Comparison of ENCODE assay signal across 9 cellular contexts in the genomic region with DNA sequence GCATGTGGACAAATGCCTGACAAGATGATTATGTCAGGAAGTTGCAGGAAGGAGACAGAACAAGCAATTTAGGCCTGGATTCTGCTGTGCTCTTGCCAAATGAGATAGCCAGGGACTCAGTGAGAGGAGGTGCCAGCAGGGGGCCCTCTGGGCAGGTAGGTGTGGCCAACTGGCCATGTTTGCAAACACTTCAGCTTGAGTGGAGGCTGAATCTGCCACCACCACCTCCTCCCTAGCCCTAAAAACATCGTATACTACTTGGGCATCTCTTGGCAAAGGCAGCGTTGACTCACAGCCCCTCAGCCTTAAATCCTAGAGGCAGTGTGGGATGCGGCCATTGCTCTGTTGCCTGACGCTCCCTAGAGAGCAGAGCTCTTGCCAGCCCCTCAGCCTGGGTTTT.
A peak's percentile ranks its signal among the peaks of the same experiment; 100 is the strongest.
DNase-seq lines count a peak whose midpoint lies in the region; ATAC-seq, FAIRE-seq and TF ChIP-seq lines count a peak whose summit lies in the region.
"Had no signal": no experiment of that assay in that cellular context is flagged by ENCODE, and none has a peak within 500 bp of the region (broad histone marks: within the 10 kb centered on the region; RNA-seq: fewer than 3 reads in every experiment).

No MANE protein-coding gene starts in this region.

- H3K4me1 ChIP-seq in A549 (no peaks in the 10 kb centered on the region), gastrocnemius medialis (peaks cover 0 to 8% of the 10 kb centered on the region in 2 donors)

- 57% methylated on average over 4 of the region's 4 CpGs for WGBS in A549 (ENCODE audit: missing lambda C conversion rate)

- no peak overlapping the region for H3K4me3 ChIP-seq in A549
- H3K4me3 ChIP-seq in gastrocnemius medialis = no peak overlapping the region

- H3K27ac ChIP-seq in A549 = no peak overlapping the region
- H3K27ac ChIP-seq in gastrocnemius medialis = no peak overlapping the region

- intact Hi-C loops in gastrocnemius medialis (cut with DNase I; ENCODE audit: low total_unique reads) = no loop called here

- POLR2A ChIA-PET in A549 (lab: Yijun Ruan, JAX) = no interaction called here

- H3K36me3 ChIP-seq in gastrocnemius medialis = no peaks in the 10 kb centered on the region

- H3K9me3 ChIP-seq in A549 (no peaks in the 10 kb centered on the region), gastrocnemius medialis (no peaks in the 10 kb centered on the region)

- in situ Hi-C loops in GM13977 (cut with MboI; ENCODE audit: low pct_unique_long_range_greater_than_20kb, low sequenced_read_pairs, unreplicated experiment) (no loop called here), gastrocnemius medialis (cut with MboI; ENCODE audit: low sequenced_read_pairs in 4 of 4) (no loop called here)

- no peak for TF ChIP-seq POLR2A in A549 (IDR thresholded peaks at IDR 0.05; ENCODE audit: low read length)
- TF ChIP-seq POLR2A in gastrocnemius medialis (IDR thresholded peaks at IDR 0.05) = no peak

- 0 out of 5 replicates have a peak, but pooled peaks of 1 of the 2 experiments have one; percentile 12 for TF ChIP-seq RAD21 in A549 (conservative IDR thresholded peaks at IDR 0.05 in 1 of 2, IDR thresholded peaks at IDR 0.05 in 1 of 2)

- no peak overlapping the region for H3K4me2 ChIP-seq in A549

- no peaks in the 10 kb centered on the region for H3K27me3 ChIP-seq in gastrocnemius medialis

- no peak for TF ChIP-seq CTCF in A549 (IDR thresholded peaks at IDR 0.05)
- TF ChIP-seq CTCF in GM13977 (IDR thresholded peaks at IDR 0.05; ENCODE audit: extremely low read depth, insufficient read depth, missing control alignments) = peak; percentile 25
- no peak for TF ChIP-seq CTCF in gastrocnemius medialis (IDR thresholded peaks at IDR 0.05 in 4 of 5, conservative IDR thresholded peaks at IDR 0.05 in 1 of 5)

- no peak for FAIRE-seq in A549 (lab: Jason Lieb, UNC)

- TF ChIP-seq EP300 in A549 (IDR thresholded peaks at IDR 0.05) = no peak

- CTCF ChIA-PET in A549 (lab: Yijun Ruan, JAX) = interaction anchor here (1.5 kb wide), 1 partner anchor 11 kb away, joined by 4 read pairs; no protein-coding TSS in a partner anchor

- DNase-seq in A549 (ENCODE audit: low read depth in 1 of 2, low spot score in 1 of 2) (peak in 1 of 2 experiments; percentile 20), GM13977 (ENCODE audit: low spot score) (no peak), NCI-H526 (lab: John Stamatoyannopoulos, UW) (peak; percentile 44 to 82), gastrocnemius medialis (no peak)
- DNase-seq: activated B cell treated with CpG ODN at 0.5 μM for 24 hours had no signal

- peak; percentile 34 to 77; a peak in 3 of 6 replicates for ATAC-seq in A549
- peak; percentile 65 for ATAC-seq in esophagus mucosa
- no peak for ATAC-seq in HG02884 (IDR thresholded peaks at IDR 0.05; ENCODE audit: unreplicated experiment)
- ATAC-seq in HG03571 (IDR thresholded peaks at IDR 0.05; ENCODE audit: unreplicated experiment) = no peak
- ATAC-seq in gastrocnemius medialis = no peak
- ATAC-seq in GM18873 (IDR thresholded peaks at IDR 0.05; ENCODE audit: low FRiP score, unreplicated experiment) = no peak

TF ChIP-seq in A549, 52 proteins besides CTCF, POLR2A, EP300 and RAD21:
- TF ChIP-seq KDM5A (IDR thresholded peaks at IDR 0.05) = no peak
- no peak for TF ChIP-seq SMC3 (IDR thresholded peaks at IDR 0.05)
- no peak for TF ChIP-seq EHF (CRISPR knock-in tag; IDR thresholded peaks at IDR 0.05)
- no peak for TF ChIP-seq HOXB13 (CRISPR knock-in tag; IDR thresholded peaks at IDR 0.05; ENCODE audit: low read depth)
- no peak for TF ChIP-seq GATA3 (IDR thresholded peaks at IDR 0.05; ENCODE audit: borderline replicate concordance)
- no peak for TF ChIP-seq RNF2 (IDR thresholded peaks at IDR 0.05; ENCODE audit: borderline replicate concordance, low read depth)
- TF ChIP-seq FOSL2 (IDR thresholded peaks at IDR 0.05) = no peak
- no peak for TF ChIP-seq FOSL2 (CRISPR knock-in tag; IDR thresholded peaks at IDR 0.05)
- TF ChIP-seq, protein P1, sequence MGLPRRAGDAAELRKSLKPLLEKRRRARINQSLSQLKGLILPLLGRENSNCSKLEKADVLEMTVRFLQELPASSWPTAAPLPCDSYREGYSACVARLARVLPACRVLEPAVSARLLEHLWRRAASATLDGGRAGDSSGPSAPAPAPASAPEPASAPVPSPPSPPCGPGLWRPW (IDR thresholded peaks at IDR 0.05) = no peak
- no peak for TF ChIP-seq NFE2L2 (conservative IDR thresholded peaks at IDR 0.05; ENCODE audit: low read length)
- TF ChIP-seq ZFP36 (IDR thresholded peaks at IDR 0.05; ENCODE audit: borderline replicate concordance, partially characterized antibody) = no peak

Comparison
In these comparisons a context has a peak if more than half of its experiments do, and no peak if none do; other contexts are left out.
1. ATAC-seq: peak in A549 (2 of 2) and esophagus mucosa (single experiment); none in HG02884 (single experiment), HG03571 (single experiment), gastrocnemius medialis (0 of 2) and GM18873 (single experiment).
2. DNase-seq: peak in NCI-H526 (2 of 2); none in GM13977 (single experiment) and gastrocnemius medialis (0 of 2).